In the genomic region with DNA sequence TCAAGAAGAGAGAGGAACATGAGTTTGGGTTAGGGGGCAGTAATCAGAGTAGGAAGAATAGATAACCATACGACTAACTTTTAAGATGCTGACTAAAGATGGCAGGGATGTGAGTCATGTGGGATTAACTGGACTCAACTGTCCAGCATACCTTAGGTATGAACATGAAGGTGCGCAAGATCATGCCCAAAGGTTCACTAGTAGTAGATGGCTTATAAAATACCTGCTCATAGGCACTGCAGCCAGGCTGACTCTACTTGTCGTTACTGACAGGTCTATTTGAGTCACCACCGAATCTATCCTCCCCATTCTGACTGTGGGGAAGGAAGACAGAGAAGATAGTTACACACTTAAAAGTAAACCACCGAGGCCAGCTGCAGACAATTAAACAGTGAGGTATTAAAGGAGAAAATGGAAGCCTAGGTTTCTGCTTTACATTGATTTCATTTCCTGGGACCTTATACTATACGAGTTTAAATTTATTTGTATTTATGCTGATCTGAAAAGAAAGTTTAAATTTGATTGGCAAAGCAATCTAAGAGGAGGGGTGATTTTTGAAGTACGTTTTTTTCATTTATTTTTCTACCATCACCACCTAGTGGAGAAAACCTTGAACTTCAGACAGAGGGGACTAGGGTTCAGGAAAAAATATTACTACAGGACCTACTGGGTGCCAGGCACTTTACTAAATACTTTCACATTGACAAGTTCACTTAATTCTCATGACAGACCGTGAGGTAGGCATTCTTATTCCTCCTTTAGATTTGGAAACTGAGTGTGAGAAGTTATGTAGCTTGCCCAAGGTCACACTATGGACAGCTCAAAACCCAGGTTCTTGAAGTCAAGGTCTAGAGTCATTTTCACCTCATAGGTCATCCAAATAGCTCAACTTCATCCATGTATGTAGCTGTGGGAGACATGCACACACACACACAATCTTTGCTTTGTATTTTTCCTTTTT, we compare ENCODE assay signal across 8 cellular contexts. TPM values are rescaled to one million over a fixed set of nuclear protein-coding genes. Genes with fewer than 3 reads are reported as not detected.
A peak's percentile ranks its signal among the peaks of the same experiment; 100 is the strongest.
DNase-seq lines count a peak whose midpoint lies in the region; ATAC-seq and TF ChIP-seq lines count a peak whose summit lies in the region.

No MANE protein-coding gene starts in this region.

- DNase-seq in AG04450 (ENCODE audit: low read depth, low spot score), result no peak
- DNase-seq in GM20000 (ENCODE audit: low spot score), result no peak
- no peak for DNase-seq in WTC11 (ENCODE audit: low spot score)
- peak; percentile 22 for DNase-seq in germinal center (ENCODE audit: low spot score)
- no peak for DNase-seq in anterior cingulate cortex (lab: John Stamatoyannopoulos, UW)
- no peak for DNase-seq in epidermal melanocyte (ENCODE audit: insufficient read length, low spot score)

- CTCF ChIA-PET in AG04450 (lab: Charles Lee) (interaction anchor here (0.5 to 7.4 kb wide), 4 partner anchors 8 to 867 kb away, joined by 3 to 79 read pairs (median 4); a partner anchor contains a TSS), WTC11 (lab: Charles Lee) (interaction anchor here (0.6 to 2.3 kb wide), 7 partner anchors 11 to 191 kb away, joined by 3 to 18 read pairs (median 4); a partner anchor contains a TSS)

- H3K36me3 Mint-ChIP-seq in WTC11, result no peaks in the 10 kb centered on the region

- H3K27ac Mint-ChIP-seq in WTC11, result no peak overlapping the region

- no peaks in the 10 kb centered on the region for H3K27me3 Mint-ChIP-seq in WTC11 (ENCODE audit: low read depth)

- H3K4me3 Mint-ChIP-seq in WTC11, result no peak overlapping the region

- H3K9me3 ChIP-seq in AG04450 (ENCODE audit: control insufficient read depth, insufficient read depth, low read length), result peaks cover 7% of the 10 kb centered on the region; the same call in 1 of the 2 replicates

- H3K4me1 Mint-ChIP-seq in WTC11, result peaks cover 8% of the 10 kb centered on the region

- POLR2A ChIA-PET in AG04450 (lab: Yijun Ruan, JAX), result no interaction called here
- POLR2A ChIA-PET in WTC11 (lab: Charles Lee), result no interaction called here

- H3K27ac ChIP-seq in AG04450 (ENCODE audit: low read depth, low read length), result no peak overlapping the region

- peak; percentile 20; the same call in 1 of the 2 replicates for TF ChIP-seq CTCF in AG04450 (IDR thresholded peaks at IDR 0.05; ENCODE audit: low read depth, low read length)
- TF ChIP-seq CTCF in GM20000 (IDR thresholded peaks at IDR 0.05; ENCODE audit: extremely low read depth, missing control alignments), result peak; percentile 1
- peak; percentile 44 for TF ChIP-seq CTCF in WTC11 (IDR thresholded peaks at IDR 0.05)

- H3K27me3 ChIP-seq in AG04450 (ENCODE audit: control insufficient read depth, insufficient read depth, low read length), result no peaks in the 10 kb centered on the region

- H3K9me3 Mint-ChIP-seq in WTC11, result peaks cover 21% of the 10 kb centered on the region

- H3K4me3 ChIP-seq in AG04450 (ENCODE audit: low read depth, low read length), result no peak overlapping the region

- ATAC-seq in WTC11, result no peak
- no peak for ATAC-seq in HG03135 (IDR thresholded peaks at IDR 0.05; ENCODE audit: unreplicated experiment)
- ATAC-seq in GM19035 (IDR thresholded peaks at IDR 0.05; ENCODE audit: unreplicated experiment), result no peak

TF ChIP-seq in WTC11, 78 proteins besides CTCF, POLR2A, EP300 and RAD21 (continues in another document):
- no peak for TF ChIP-seq ETV6 (CRISPR knock-in tag; IDR thresholded peaks at IDR 0.05)
- TF ChIP-seq, protein P1, sequence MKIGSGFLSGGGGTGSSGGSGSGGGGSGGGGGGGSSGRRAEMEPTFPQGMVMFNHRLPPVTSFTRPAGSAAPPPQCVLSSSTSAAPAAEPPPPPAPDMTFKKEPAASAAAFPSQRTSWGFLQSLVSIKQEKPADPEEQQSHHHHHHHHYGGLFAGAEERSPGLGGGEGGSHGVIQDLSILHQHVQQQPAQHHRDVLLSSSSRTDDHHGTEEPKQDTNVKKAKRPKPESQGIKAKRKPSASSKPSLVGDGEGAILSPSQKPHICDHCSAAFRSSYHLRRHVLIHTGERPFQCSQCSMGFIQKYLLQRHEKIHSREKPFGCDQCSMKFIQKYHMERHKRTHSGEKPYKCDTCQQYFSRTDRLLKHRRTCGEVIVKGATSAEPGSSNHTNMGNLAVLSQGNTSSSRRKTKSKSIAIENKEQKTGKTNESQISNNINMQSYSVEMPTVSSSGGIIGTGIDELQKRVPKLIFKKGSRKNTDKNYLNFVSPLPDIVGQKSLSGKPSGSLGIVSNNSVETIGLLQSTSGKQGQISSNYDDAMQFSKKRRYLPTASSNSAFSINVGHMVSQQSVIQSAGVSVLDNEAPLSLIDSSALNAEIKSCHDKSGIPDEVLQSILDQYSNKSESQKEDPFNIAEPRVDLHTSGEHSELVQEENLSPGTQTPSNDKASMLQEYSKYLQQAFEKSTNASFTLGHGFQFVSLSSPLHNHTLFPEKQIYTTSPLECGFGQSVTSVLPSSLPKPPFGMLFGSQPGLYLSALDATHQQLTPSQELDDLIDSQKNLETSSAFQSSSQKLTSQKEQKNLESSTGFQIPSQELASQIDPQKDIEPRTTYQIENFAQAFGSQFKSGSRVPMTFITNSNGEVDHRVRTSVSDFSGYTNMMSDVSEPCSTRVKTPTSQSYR (CRISPR knock-in tag; IDR thresholded peaks at IDR 0.05), result no peak
- no peak for TF ChIP-seq SMAD4 (CRISPR knock-in tag; IDR thresholded peaks at IDR 0.05)
- TF ChIP-seq, protein P2, sequence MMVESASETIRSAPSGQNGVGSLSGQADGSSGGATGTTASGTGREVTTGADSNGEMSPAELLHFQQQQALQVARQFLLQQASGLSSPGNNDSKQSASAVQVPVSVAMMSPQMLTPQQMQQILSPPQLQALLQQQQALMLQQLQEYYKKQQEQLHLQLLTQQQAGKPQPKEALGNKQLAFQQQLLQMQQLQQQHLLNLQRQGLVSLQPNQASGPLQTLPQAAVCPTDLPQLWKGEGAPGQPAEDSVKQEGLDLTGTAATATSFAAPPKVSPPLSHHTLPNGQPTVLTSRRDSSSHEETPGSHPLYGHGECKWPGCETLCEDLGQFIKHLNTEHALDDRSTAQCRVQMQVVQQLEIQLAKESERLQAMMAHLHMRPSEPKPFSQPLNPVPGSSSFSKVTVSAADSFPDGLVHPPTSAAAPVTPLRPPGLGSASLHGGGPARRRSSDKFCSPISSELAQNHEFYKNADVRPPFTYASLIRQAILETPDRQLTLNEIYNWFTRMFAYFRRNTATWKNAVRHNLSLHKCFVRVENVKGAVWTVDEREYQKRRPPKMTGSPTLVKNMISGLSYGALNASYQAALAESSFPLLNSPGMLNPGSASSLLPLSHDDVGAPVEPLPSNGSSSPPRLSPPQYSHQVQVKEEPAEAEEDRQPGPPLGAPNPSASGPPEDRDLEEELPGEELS (CRISPR knock-in tag; IDR thresholded peaks at IDR 0.05), result no peak
- TF ChIP-seq, protein P3, sequence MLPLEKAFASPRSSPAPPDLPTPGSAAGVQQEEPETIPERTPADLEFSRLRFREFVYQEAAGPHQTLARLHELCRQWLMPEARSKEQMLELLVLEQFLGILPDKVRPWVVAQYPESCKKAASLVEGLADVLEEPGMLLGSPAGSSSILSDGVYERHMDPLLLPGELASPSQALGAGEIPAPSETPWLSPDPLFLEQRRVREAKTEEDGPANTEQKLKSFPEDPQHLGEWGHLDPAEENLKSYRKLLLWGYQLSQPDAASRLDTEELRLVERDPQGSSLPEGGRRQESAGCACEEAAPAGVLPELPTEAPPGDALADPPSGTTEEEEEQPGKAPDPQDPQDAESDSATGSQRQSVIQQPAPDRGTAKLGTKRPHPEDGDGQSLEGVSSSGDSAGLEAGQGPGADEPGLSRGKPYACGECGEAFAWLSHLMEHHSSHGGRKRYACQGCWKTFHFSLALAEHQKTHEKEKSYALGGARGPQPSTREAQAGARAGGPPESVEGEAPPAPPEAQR (CRISPR knock-in tag; IDR thresholded peaks at IDR 0.05), result no peak
- TF ChIP-seq, protein P4, sequence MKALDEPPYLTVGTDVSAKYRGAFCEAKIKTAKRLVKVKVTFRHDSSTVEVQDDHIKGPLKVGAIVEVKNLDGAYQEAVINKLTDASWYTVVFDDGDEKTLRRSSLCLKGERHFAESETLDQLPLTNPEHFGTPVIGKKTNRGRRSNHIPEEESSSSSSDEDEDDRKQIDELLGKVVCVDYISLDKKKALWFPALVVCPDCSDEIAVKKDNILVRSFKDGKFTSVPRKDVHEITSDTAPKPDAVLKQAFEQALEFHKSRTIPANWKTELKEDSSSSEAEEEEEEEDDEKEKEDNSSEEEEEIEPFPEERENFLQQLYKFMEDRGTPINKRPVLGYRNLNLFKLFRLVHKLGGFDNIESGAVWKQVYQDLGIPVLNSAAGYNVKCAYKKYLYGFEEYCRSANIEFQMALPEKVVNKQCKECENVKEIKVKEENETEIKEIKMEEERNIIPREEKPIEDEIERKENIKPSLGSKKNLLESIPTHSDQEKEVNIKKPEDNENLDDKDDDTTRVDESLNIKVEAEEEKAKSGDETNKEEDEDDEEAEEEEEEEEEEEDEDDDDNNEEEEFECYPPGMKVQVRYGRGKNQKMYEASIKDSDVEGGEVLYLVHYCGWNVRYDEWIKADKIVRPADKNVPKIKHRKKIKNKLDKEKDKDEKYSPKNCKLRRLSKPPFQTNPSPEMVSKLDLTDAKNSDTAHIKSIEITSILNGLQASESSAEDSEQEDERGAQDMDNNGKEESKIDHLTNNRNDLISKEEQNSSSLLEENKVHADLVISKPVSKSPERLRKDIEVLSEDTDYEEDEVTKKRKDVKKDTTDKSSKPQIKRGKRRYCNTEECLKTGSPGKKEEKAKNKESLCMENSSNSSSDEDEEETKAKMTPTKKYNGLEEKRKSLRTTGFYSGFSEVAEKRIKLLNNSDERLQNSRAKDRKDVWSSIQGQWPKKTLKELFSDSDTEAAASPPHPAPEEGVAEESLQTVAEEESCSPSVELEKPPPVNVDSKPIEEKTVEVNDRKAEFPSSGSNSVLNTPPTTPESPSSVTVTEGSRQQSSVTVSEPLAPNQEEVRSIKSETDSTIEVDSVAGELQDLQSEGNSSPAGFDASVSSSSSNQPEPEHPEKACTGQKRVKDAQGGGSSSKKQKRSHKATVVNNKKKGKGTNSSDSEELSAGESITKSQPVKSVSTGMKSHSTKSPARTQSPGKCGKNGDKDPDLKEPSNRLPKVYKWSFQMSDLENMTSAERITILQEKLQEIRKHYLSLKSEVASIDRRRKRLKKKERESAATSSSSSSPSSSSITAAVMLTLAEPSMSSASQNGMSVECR (CRISPR knock-in tag; IDR thresholded peaks at IDR 0.05; ENCODE audit: borderline replicate concordance), result no peak
- no peak for TF ChIP-seq PRRX2 (CRISPR knock-in tag; IDR thresholded peaks at IDR 0.05)
- no peak for TF ChIP-seq CREB1 (CRISPR knock-in tag; IDR thresholded peaks at IDR 0.05)
- TF ChIP-seq ELF4 (CRISPR knock-in tag; IDR thresholded peaks at IDR 0.05; ENCODE audit: low read depth), result no peak

RNA-seq across cellular contexts. Expression of a gene that starts 4.0 kb away (rescaled TPM):
- 28.0 and 35.2 TPM in 2 replicates for polyA plus RNA-seq in AG04450 (2011; rRNA removed)
- 24.0 and 33.9 TPM in 2 replicates for polyA minus RNA-seq in AG04450 (2011; rRNA and poly(A)+ RNA removed)
- total RNA-seq in WTC11 (2021), result 33.8 to 36.3 TPM (median 36.2 TPM) in 3 replicates

RNA-seq across cellular contexts. Expression of a gene that starts 10.4 kb away (rescaled TPM):
- 0.21 and 0.22 TPM in 2 replicates for polyA plus RNA-seq in AG04450 (2011; rRNA removed)
- polyA minus RNA-seq in AG04450 (2011; rRNA and poly(A)+ RNA removed), result 0.13 and 0.14 TPM in 2 replicates
- 0.05 to 0.13 TPM (median 0.11 TPM) in 3 replicates for total RNA-seq in WTC11 (2021)
